14 cellular contexts compared by ENCODE assay signal in genomic region chr9:14302405-14302804, GRCh38. TPM values are rescaled to one million over a fixed set of nuclear protein-coding genes. Genes with fewer than 3 reads are reported as not detected.
DNase-seq lines count a peak whose midpoint lies in the region; ATAC-seq, FAIRE-seq and TF ChIP-seq lines count a peak whose summit lies in the region.
"Had no signal": no experiment of that assay in that cellular context is flagged by ENCODE, and none has a peak within 500 bp of the region (broad histone marks: within the 10 kb centered on the region; RNA-seq: fewer than 3 reads in every experiment).

No MANE protein-coding gene starts in this region.

- H3K9me3 ChIP-seq in breast epithelium (no peaks in the 10 kb centered on the region), duodenal mucosa (ENCODE audit: control insufficient read depth in 1 of 2, low read length in 2 of 2) (no peaks in the 10 kb centered on the region), mucosa of descending colon (no peaks in the 10 kb centered on the region)
- H3K9me3 ChIP-seq: Caco-2 had no signal

- POLR2A ChIA-PET in MCF 10A (lab: Yijun Ruan, JAX) = interaction anchor here (0.6 to 3.7 kb wide), 4 partner anchors 12 to 52 kb away, joined by 3 to 16 read pairs (median 4); no protein-coding TSS in a partner anchor

- TF ChIP-seq CTCF in breast epithelium (IDR thresholded peaks at IDR 0.05) = no peak
- no peak for TF ChIP-seq CTCF in MCF 10A (IDR thresholded peaks at IDR 0.05; ENCODE audit: unreplicated experiment)
- TF ChIP-seq CTCF in mucosa of descending colon (IDR thresholded peaks at IDR 0.05) = no peak
- no peak for TF ChIP-seq CTCF in type B pancreatic cell (conservative IDR thresholded peaks at IDR 0.05)
- TF ChIP-seq CTCF in D721Med (IDR thresholded peaks at IDR 0.05; ENCODE audit: insufficient read depth, missing control alignments) = no peak

- peaks cover 0 to 8% of the 10 kb centered on the region in 2 donors for H3K4me1 ChIP-seq in breast epithelium
- H3K4me1 ChIP-seq in duodenal mucosa (ENCODE audit: control insufficient read depth in 1 of 2, insufficient read depth in 2 of 2, low read length in 2 of 2) = peaks cover 30 to 46% of the 10 kb centered on the region in 2 donors
- H3K4me1 ChIP-seq in mucosa of descending colon (ENCODE audit: low read depth) = no peaks in the 10 kb centered on the region
- H3K4me1 ChIP-seq: Caco-2 had no signal

- H3K4me1 Mint-ChIP-seq in MCF 10A (ENCODE audit: insufficient read depth, unreplicated experiment) = peaks cover 36% of the 10 kb centered on the region
- H3K4me1 Mint-ChIP-seq in type B pancreatic cell (ENCODE audit: unreplicated experiment) = peaks cover 70% of the 10 kb centered on the region
- no peaks in the 10 kb centered on the region for H3K4me1 Mint-ChIP-seq in stimulated activated effector memory CD8-positive, alpha-beta T cell treated with anti-CD3 and anti-CD28 coated beads, Interleukin-12 subunit alpha, Interleukin-12 subunit beta, amount 100 ng/mL, for 72 hours
- no peaks in the 10 kb centered on the region for H3K4me1 Mint-ChIP-seq in activated T-helper 1 cell treated with anti-CD3 and anti-CD28 coated beads, Interleukin-12 subunit alpha, Interleukin-12 subunit beta, Interleukin-2, Interleukin-4 antibody, amounts not matched to agents 30 ng/mL and 10 ng/mL and 1 ng/mL, durations not matched to agents 14 hours and 24 hours and 36 hours (ENCODE audit: low read depth)

- H3K9ac ChIP-seq in duodenal mucosa (ENCODE audit: low read depth in 1 of 2, low read length in 2 of 2) = no peak overlapping the region

- H3K27ac ChIP-seq in breast epithelium (peak overlapping the region; percentile 55 to 57), duodenal mucosa (ENCODE audit: low read depth, low read length) (peak overlapping the region; percentile 1)
- H3K27ac ChIP-seq: cardiac muscle cell had no signal

- no peak for TF ChIP-seq POLR2A in breast epithelium (IDR thresholded peaks at IDR 0.05)

- H3K27ac Mint-ChIP-seq in MCF 10A (ENCODE audit: low read depth, unreplicated experiment) (no peak overlapping the region), type B pancreatic cell (peak overlapping the region; percentile 56)
- H3K27ac Mint-ChIP-seq in stimulated activated effector memory CD8-positive, alpha-beta T cell treated with anti-CD3 and anti-CD28 coated beads, Interleukin-12 subunit alpha, Interleukin-12 subunit beta, amount 100 ng/mL, for 72 hours = no peak overlapping the region
- H3K27ac Mint-ChIP-seq in activated T-helper 1 cell treated with anti-CD3 and anti-CD28 coated beads, Interleukin-12 subunit alpha, Interleukin-12 subunit beta, Interleukin-2, Interleukin-4 antibody, amounts not matched to agents 30 ng/mL and 10 ng/mL and 1 ng/mL, durations not matched to agents 14 hours and 24 hours and 36 hours = no peak overlapping the region
- H3K27ac Mint-ChIP-seq: activated CD4-positive, alpha-beta memory T cell treated with anti-CD3 and anti-CD28 coated beads for 36 hours had no signal

- no peak for FAIRE-seq in D721Med (lab: Jason Lieb, UNC)

- no peaks in the 10 kb centered on the region for H3K27me3 Mint-ChIP-seq in MCF 10A (ENCODE audit: insufficient read depth, unreplicated experiment)
- no peaks in the 10 kb centered on the region for H3K27me3 Mint-ChIP-seq in type B pancreatic cell
- H3K27me3 Mint-ChIP-seq in activated T-helper 1 cell treated with anti-CD3 and anti-CD28 coated beads, Interleukin-12 subunit alpha, Interleukin-12 subunit beta, Interleukin-2, Interleukin-4 antibody, amounts not matched to agents 30 ng/mL and 10 ng/mL and 1 ng/mL, durations not matched to agents 14 hours and 24 hours and 36 hours (ENCODE audit: insufficient read depth) = peaks cover 36% of the 10 kb centered on the region

- H3K4me3 Mint-ChIP-seq in MCF 10A (ENCODE audit: unreplicated experiment) = no peak overlapping the region
- peak overlapping the region; percentile 61 for H3K4me3 Mint-ChIP-seq in type B pancreatic cell
- no peak overlapping the region for H3K4me3 Mint-ChIP-seq in stimulated activated effector memory CD8-positive, alpha-beta T cell treated with anti-CD3 and anti-CD28 coated beads, Interleukin-12 subunit alpha, Interleukin-12 subunit beta, amount 100 ng/mL, for 72 hours
- H3K4me3 Mint-ChIP-seq in activated T-helper 1 cell treated with anti-CD3 and anti-CD28 coated beads, Interleukin-12 subunit alpha, Interleukin-12 subunit beta, Interleukin-2, Interleukin-4 antibody, amounts not matched to agents 30 ng/mL and 10 ng/mL and 1 ng/mL, durations not matched to agents 14 hours and 24 hours and 36 hours = no peak overlapping the region
- H3K4me3 Mint-ChIP-seq: activated CD4-positive, alpha-beta memory T cell treated with anti-CD3 and anti-CD28 coated beads for 36 hours had no signal

- BruUV-seq in MCF 10A (replicated peaks; lab: Mats Ljungman, UMichigan) = no TSS peak

- CTCF ChIA-PET in MCF 10A (lab: Yijun Ruan, JAX) = interaction anchor here (1.1 kb wide), 1 partner anchor 25 kb away, joined by 4 read pairs; no protein-coding TSS in a partner anchor

- H3K9me3 Mint-ChIP-seq in MCF 10A (ENCODE audit: unreplicated experiment) (no peaks in the 10 kb centered on the region), type B pancreatic cell (peaks cover 3% of the 10 kb centered on the region)
- no peaks in the 10 kb centered on the region for H3K9me3 Mint-ChIP-seq in stimulated activated effector memory CD8-positive, alpha-beta T cell treated with anti-CD3 and anti-CD28 coated beads, Interleukin-12 subunit alpha, Interleukin-12 subunit beta, amount 100 ng/mL, for 72 hours
- no peaks in the 10 kb centered on the region for H3K9me3 Mint-ChIP-seq in activated T-helper 1 cell treated with anti-CD3 and anti-CD28 coated beads, Interleukin-12 subunit alpha, Interleukin-12 subunit beta, Interleukin-2, Interleukin-4 antibody, amounts not matched to agents 30 ng/mL and 10 ng/mL and 1 ng/mL, durations not matched to agents 14 hours and 24 hours and 36 hours
- H3K9me3 Mint-ChIP-seq: activated CD4-positive, alpha-beta memory T cell treated with anti-CD3 and anti-CD28 coated beads for 36 hours had no signal

- H3K4me3 ChIP-seq in breast epithelium (peak overlapping the region in 2 of 3 donors; percentile 6 to 38), duodenal mucosa (ENCODE audit: low read depth in 1 of 2, low read length in 2 of 2) (peak overlapping the region in 1 of 2 donors; percentile 17), mucosa of descending colon (no peak overlapping the region)
- H3K4me3 ChIP-seq: cardiac muscle cell had no signal

- ATAC-seq in mucosa of descending colon = peak; percentile 63
- ATAC-seq in stimulated activated effector memory CD8-positive, alpha-beta T cell treated with anti-CD3 and anti-CD28 coated beads, Interleukin-12 subunit alpha, Interleukin-12 subunit beta, amount 100 ng/mL, for 72 hours = no peak

- DNase-seq in breast epithelium (ENCODE audit: low spot score in 2 of 2) = no peak
- DNase-seq in MCF 10A (ENCODE audit: unreplicated experiment) = no peak
- no peak for DNase-seq in mucosa of descending colon
- DNase-seq in type B pancreatic cell (ENCODE audit: extremely low spot score, unreplicated experiment) = no peak
- no peak for DNase-seq in D721Med (ENCODE audit: insufficient read length, low spot score)
- no peak for DNase-seq in stimulated activated effector memory CD8-positive, alpha-beta T cell treated with anti-CD3 and anti-CD28 coated beads, Interleukin-12 subunit alpha, Interleukin-12 subunit beta, amount 100 ng/mL, for 72 hours (ENCODE audit: low spot score in 2 of 2)
- DNase-seq in activated T-helper 1 cell treated with anti-CD3 and anti-CD28 coated beads, Interleukin-12 subunit alpha, Interleukin-12 subunit beta, Interleukin-2, Interleukin-4 antibody, amounts not matched to agents 30 ng/mL and 10 ng/mL and 1 ng/mL, durations not matched to agents 14 hours and 24 hours and 36 hours (ENCODE audit: low spot score) = no peak
- DNase-seq: activated CD4-positive, alpha-beta memory T cell treated with anti-CD3 and anti-CD28 coated beads for 36 hours; activated naive CD4-positive, alpha-beta T cell treated with Interleukin-2 at 50 U/mL for 16 hours; Caco-2; MV-4-11; T-helper 1 cell had no signal

- intact Hi-C loops in breast epithelium (cut with DNase I; ENCODE audit: low total_unique reads) (no loop called here), MCF 10A (cut with micrococcal nuclease) (no loop called here), mucosa of descending colon (cut with DNase I, micrococcal nuclease) (no loop called here)
- intact Hi-C loops in activated T-helper 1 cell treated with anti-CD3 and anti-CD28 coated beads, Interleukin-12 subunit alpha, Interleukin-12 subunit beta, Interleukin-2, Interleukin-4 antibody, amounts not matched to agents 30 ng/mL and 10 ng/mL and 1 ng/mL, durations not matched to agents 14 hours and 24 hours and 36 hours (cut with micrococcal nuclease) = no loop called here

- H3K36me3 ChIP-seq in breast epithelium = no peaks in the 10 kb centered on the region
- H3K36me3 ChIP-seq in duodenal mucosa (ENCODE audit: control insufficient read depth in 1 of 2, insufficient read depth in 2 of 2, low read length in 2 of 2) = peaks cover 7 to 15% of the 10 kb centered on the region in 2 donors
- H3K36me3 ChIP-seq in mucosa of descending colon (ENCODE audit: low read depth) = no peaks in the 10 kb centered on the region

- H3K27me3 ChIP-seq in breast epithelium (no peaks in the 10 kb centered on the region), duodenal mucosa (ENCODE audit: control insufficient read depth in 1 of 2, insufficient read depth in 2 of 2, low read length in 2 of 2) (no peaks in the 10 kb centered on the region)
- H3K27me3 ChIP-seq: cardiac muscle cell had no signal

- peaks cover 52% of the 10 kb centered on the region for H3K36me3 Mint-ChIP-seq in MCF 10A (ENCODE audit: insufficient read depth, unreplicated experiment)
- H3K36me3 Mint-ChIP-seq in type B pancreatic cell = peaks cover 46% of the 10 kb centered on the region
- no peaks in the 10 kb centered on the region for H3K36me3 Mint-ChIP-seq in stimulated activated effector memory CD8-positive, alpha-beta T cell treated with anti-CD3 and anti-CD28 coated beads, Interleukin-12 subunit alpha, Interleukin-12 subunit beta, amount 100 ng/mL, for 72 hours
- H3K36me3 Mint-ChIP-seq in activated T-helper 1 cell treated with anti-CD3 and anti-CD28 coated beads, Interleukin-12 subunit alpha, Interleukin-12 subunit beta, Interleukin-2, Interleukin-4 antibody, amounts not matched to agents 30 ng/mL and 10 ng/mL and 1 ng/mL, durations not matched to agents 14 hours and 24 hours and 36 hours (ENCODE audit: low read depth) = no peaks in the 10 kb centered on the region
- H3K36me3 Mint-ChIP-seq: activated CD4-positive, alpha-beta memory T cell treated with anti-CD3 and anti-CD28 coated beads for 36 hours had no signal

RNA-seq across cellular contexts. Expression of gene NFIB, which starts 11.5 kb away (rescaled TPM):
- total RNA-seq in breast epithelium (100 to 1,000 TPM in 2 of 3 donors, 10 to 100 TPM in 1; 95.2 to 237 (median 105) TPM), MCF 10A (2022) (52.2 and 70.8 TPM in 2 replicates), mucosa of descending colon (10 to 100 TPM; 59.7 to 85.5 (median 62.6) TPM), type B pancreatic cell (ENCODE audit: low replicate concordance) (62.9 and 76.4 TPM in 2 replicates)
- not detected in 2 replicates for total RNA-seq in activated T-helper 1 cell treated with anti-CD3 and anti-CD28 coated beads, Interleukin-12 subunit alpha, Interleukin-12 subunit beta, Interleukin-2, Interleukin-4 antibody, amounts not matched to agents 30 ng/mL and 10 ng/mL and 1 ng/mL, durations not matched to agents 14 hours and 24 hours and 36 hours
- total RNA-seq: activated CD4-positive, alpha-beta memory T cell treated with anti-CD3 and anti-CD28 coated beads for 36 hours had no signal

Comparison
In these comparisons a context has a peak if more than half of its experiments do, and no peak if none do; other contexts are left out.
1. RNA of gene NFIB, which starts 11.5 kb away (total RNA-seq): 95.2 to 237 TPM in breast epithelium, 62.9 to 76.4 TPM in type B pancreatic cell, 52.2 to 70.8 TPM in MCF 10A and 59.7 to 85.5 TPM in mucosa of descending colon; not detected in activated T-helper 1 cell treated with anti-CD3 and anti-CD28 coated beads, Interleukin-12 subunit alpha, Interleukin-12 subunit beta, Interleukin-2, Interleukin-4 antibody, amounts not matched to agents 30 ng/mL and 10 ng/mL and 1 ng/mL, durations not matched to agents 14 hours and 24 hours and 36 hours; every median in the first group is over 10 times any median in the second.